Comparison of ENCODE assay signal across 8 cellular contexts in genomic region chr1:107056426-107057196, GRCh38. TPM values are rescaled to one million over a fixed set of nuclear protein-coding genes. Genes with fewer than 3 reads are reported as not detected.
DNase-seq lines count a peak whose midpoint lies in the region; TF ChIP-seq lines count a peak whose summit lies in the region.

Gene PRMT6, plus strand, starts transcription at chr1:107056674. Its CDS starts 42 bp downstream, at chr1:107056716.

- H3K4me2 ChIP-seq in MM.1S (ENCODE audit: low read depth, low read length) = peak within 1 kb of the TSS; percentile 59

- peaks cover 14% of the 10 kb centered on the region for H3K4me1 Mint-ChIP-seq in activated naive CD4-positive, alpha-beta T cell treated with anti-CD3 and anti-CD28 coated beads for 36 hours (ENCODE audit: low read depth)

- H3K4me1 ChIP-seq in MM.1S (ENCODE audit: low read length) = no peaks in the 10 kb centered on the region
- peaks cover 15% of the 10 kb centered on the region for H3K4me1 ChIP-seq in suprapubic skin

- H3K27me3 ChIP-seq in MM.1S (replicated peaks; ENCODE audit: insufficient read depth, low read length) (no peaks in the 10 kb centered on the region), suprapubic skin (no peaks in the 10 kb centered on the region)

- peak in 1 of 2 donors; percentile 10 for TF ChIP-seq POLR2A in suprapubic skin (IDR thresholded peaks at IDR 0.05)

- H3K9me2 ChIP-seq in MM.1S (replicated peaks; ENCODE audit: insufficient read depth, low read length) = no peaks in the 10 kb centered on the region

- intact Hi-C loops in activated naive CD4-positive, alpha-beta T cell treated with anti-CD3 and anti-CD28 coated beads for 36 hours (cut with micrococcal nuclease) = loop anchor here (5.0 kb wide), 2 partner anchors 1146 to 1906 kb away; partner anchors contain the start of genes CLCC1 and SLC25A24

- TF ChIP-seq CTCF in MM.1S (IDR thresholded peaks at IDR 0.05; ENCODE audit: low read length) (no peak), suprapubic skin (IDR thresholded peaks at IDR 0.05) (no peak)

- no peaks in the 10 kb centered on the region for H3F3A ChIP-seq in MM.1S (ENCODE audit: insufficient read depth, low read length)

- H3K36me3 ChIP-seq in MM.1S (replicated peaks; ENCODE audit: insufficient read depth, low read length) = no peaks in the 10 kb centered on the region
- H3K36me3 ChIP-seq in suprapubic skin = peaks cover 4% of the 10 kb centered on the region

- H3K9ac ChIP-seq in MM.1S (ENCODE audit: low read length) = peak within 1 kb of the TSS; percentile 78

- H3K9me3 ChIP-seq in MM.1S (replicated peaks; ENCODE audit: insufficient read depth, low read length) (no peaks in the 10 kb centered on the region), suprapubic skin (no peaks in the 10 kb centered on the region)

- H3K4me3 ChIP-seq in MM.1S (ENCODE audit: low read length) (peak within 1 kb of the TSS; percentile 87), suprapubic skin (peak within 1 kb of the TSS; percentile 71)

- in situ Hi-C loops in SK-MEL-5 (cut with HindIII; ENCODE audit: low pct_unique_long_range_greater_than_20kb, low sequenced_read_pairs) = no loop called here

- no peak for TF ChIP-seq EP300 in suprapubic skin (IDR thresholded peaks at IDR 0.05)

- 0% methylated on average over 28 of the region's 73 CpGs for WGBS in suprapubic skin

- DNase-seq in GDM1 (lab: John Stamatoyannopoulos, UW) = peak; percentile 78
- peak; percentile 73 for DNase-seq in HCEC 1CT
- peak; percentile 61 for DNase-seq in MM.1S
- DNase-seq in SK-MEL-5 (ENCODE audit: low read depth, low spot score) = peak; percentile 72
- peak; percentile 84 for DNase-seq in activated naive CD4-positive, alpha-beta T cell treated with anti-CD3 and anti-CD28 coated beads for 36 hours
- DNase-seq in germinal center (ENCODE audit: low spot score) = peak; percentile 78
- peak in 55 of 56 donors; percentile 10 to 93 (median 73) for DNase-seq in nucleus accumbens (lab: John Stamatoyannopoulos, UW)
- peak; percentile 85 to 86 for DNase-seq in suprapubic skin (ENCODE audit: low spot score in 2 of 2)

- H2AFZ ChIP-seq in MM.1S (ENCODE audit: low read length) = peak within 1 kb of the TSS; percentile 84

- CTCF ChIA-PET in activated naive CD4-positive, alpha-beta T cell treated with anti-CD3 and anti-CD28 coated beads for 36 hours (lab: Charles Lee) = interaction anchor here (0.7 to 0.8 kb wide), 3 partner anchors 9 to 1028 kb away, joined by 3 to 5 read pairs (median 3); no protein-coding TSS in a partner anchor

- no peaks in the 10 kb centered on the region for H3K9me3 Mint-ChIP-seq in activated naive CD4-positive, alpha-beta T cell treated with anti-CD3 and anti-CD28 coated beads for 36 hours

- H3K27ac ChIP-seq in MM.1S (ENCODE audit: low read length) (peak within 1 kb of the TSS; percentile 25; the same call in 1 of the 2 replicates), suprapubic skin (peak within 1 kb of the TSS; percentile 53)

- peaks cover 19% of the 10 kb centered on the region for H3K36me3 Mint-ChIP-seq in activated naive CD4-positive, alpha-beta T cell treated with anti-CD3 and anti-CD28 coated beads for 36 hours (ENCODE audit: low read depth)

- H4K20me1 ChIP-seq in MM.1S (ENCODE audit: insufficient read depth, low read length) = no peaks in the 10 kb centered on the region

- H3K79me2 ChIP-seq in MM.1S (ENCODE audit: low read length) = peaks cover 10% of the 10 kb centered on the region; the same call in 1 of the 2 replicates

- no peaks in the 10 kb centered on the region for H3K27me3 Mint-ChIP-seq in activated naive CD4-positive, alpha-beta T cell treated with anti-CD3 and anti-CD28 coated beads for 36 hours (ENCODE audit: low read depth)

- peak within 1 kb of the TSS; percentile 90 for H3K27ac Mint-ChIP-seq in activated naive CD4-positive, alpha-beta T cell treated with anti-CD3 and anti-CD28 coated beads for 36 hours

- H3K4me3 Mint-ChIP-seq in activated naive CD4-positive, alpha-beta T cell treated with anti-CD3 and anti-CD28 coated beads for 36 hours = peak within 1 kb of the TSS; percentile 93

RNA-seq across cellular contexts. Expression of gene PRMT6, which starts in this region (rescaled TPM):
- total RNA-seq in SK-MEL-5 (2014; rRNA removed; shearing (Covaris generic)) = 11.1 and 12.2 TPM in 2 replicates
- 14.1 and 18.9 TPM in 2 replicates for polyA plus RNA-seq in SK-MEL-5 (2015; cell fraction: cytosol; rRNA removed)
- 6.5 and 7.4 TPM in 2 replicates for polyA plus RNA-seq in SK-MEL-5 (2015; cell fraction: nucleus; rRNA removed)
- total RNA-seq in activated naive CD4-positive, alpha-beta T cell treated with anti-CD3 and anti-CD28 coated beads for 36 hours = 1 to 10 TPM; 6.7 to 7.5 TPM
- 10 to 100 TPM in 2 of 4 donors, 1 to 10 TPM in 2; 8.7 to 13.1 (median 9.9) TPM for total RNA-seq in suprapubic skin

Comparison
In these comparisons a context has a peak if more than half of its experiments do, and no peak if none do; other contexts are left out.
1. Peak in every context shown above with its lines: DNase-seq, H3K4me3 ChIP-seq and H3K27ac ChIP-seq.